ENCODE assay signal across 1 cellular context in the genomic region with DNA sequence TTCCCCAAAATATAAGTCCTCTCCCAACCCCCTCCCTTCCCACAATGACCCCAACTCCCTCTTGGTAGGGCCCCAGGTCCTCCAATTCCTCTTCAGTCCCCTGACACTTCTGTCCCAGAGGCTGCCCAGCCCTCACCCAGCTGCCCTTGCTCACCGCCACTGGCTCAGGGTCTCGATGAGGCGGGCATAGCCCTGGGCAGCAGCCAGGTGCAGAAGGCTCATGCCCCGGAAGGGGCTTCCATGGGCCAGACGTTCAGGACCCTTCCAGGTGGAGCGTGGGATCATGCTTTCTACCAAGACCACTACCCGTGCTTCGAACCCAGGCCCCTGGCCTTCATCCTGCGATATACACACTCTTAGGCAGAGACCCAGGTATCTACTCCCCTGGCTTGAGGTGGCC.
TF ChIP-seq lines count a peak whose summit lies in the region.

No MANE protein-coding gene starts in this region.

TF ChIP-seq in GM23338, 12 proteins besides CTCF, POLR2A, EP300 and RAD21:
- TF ChIP-seq, protein P1, sequence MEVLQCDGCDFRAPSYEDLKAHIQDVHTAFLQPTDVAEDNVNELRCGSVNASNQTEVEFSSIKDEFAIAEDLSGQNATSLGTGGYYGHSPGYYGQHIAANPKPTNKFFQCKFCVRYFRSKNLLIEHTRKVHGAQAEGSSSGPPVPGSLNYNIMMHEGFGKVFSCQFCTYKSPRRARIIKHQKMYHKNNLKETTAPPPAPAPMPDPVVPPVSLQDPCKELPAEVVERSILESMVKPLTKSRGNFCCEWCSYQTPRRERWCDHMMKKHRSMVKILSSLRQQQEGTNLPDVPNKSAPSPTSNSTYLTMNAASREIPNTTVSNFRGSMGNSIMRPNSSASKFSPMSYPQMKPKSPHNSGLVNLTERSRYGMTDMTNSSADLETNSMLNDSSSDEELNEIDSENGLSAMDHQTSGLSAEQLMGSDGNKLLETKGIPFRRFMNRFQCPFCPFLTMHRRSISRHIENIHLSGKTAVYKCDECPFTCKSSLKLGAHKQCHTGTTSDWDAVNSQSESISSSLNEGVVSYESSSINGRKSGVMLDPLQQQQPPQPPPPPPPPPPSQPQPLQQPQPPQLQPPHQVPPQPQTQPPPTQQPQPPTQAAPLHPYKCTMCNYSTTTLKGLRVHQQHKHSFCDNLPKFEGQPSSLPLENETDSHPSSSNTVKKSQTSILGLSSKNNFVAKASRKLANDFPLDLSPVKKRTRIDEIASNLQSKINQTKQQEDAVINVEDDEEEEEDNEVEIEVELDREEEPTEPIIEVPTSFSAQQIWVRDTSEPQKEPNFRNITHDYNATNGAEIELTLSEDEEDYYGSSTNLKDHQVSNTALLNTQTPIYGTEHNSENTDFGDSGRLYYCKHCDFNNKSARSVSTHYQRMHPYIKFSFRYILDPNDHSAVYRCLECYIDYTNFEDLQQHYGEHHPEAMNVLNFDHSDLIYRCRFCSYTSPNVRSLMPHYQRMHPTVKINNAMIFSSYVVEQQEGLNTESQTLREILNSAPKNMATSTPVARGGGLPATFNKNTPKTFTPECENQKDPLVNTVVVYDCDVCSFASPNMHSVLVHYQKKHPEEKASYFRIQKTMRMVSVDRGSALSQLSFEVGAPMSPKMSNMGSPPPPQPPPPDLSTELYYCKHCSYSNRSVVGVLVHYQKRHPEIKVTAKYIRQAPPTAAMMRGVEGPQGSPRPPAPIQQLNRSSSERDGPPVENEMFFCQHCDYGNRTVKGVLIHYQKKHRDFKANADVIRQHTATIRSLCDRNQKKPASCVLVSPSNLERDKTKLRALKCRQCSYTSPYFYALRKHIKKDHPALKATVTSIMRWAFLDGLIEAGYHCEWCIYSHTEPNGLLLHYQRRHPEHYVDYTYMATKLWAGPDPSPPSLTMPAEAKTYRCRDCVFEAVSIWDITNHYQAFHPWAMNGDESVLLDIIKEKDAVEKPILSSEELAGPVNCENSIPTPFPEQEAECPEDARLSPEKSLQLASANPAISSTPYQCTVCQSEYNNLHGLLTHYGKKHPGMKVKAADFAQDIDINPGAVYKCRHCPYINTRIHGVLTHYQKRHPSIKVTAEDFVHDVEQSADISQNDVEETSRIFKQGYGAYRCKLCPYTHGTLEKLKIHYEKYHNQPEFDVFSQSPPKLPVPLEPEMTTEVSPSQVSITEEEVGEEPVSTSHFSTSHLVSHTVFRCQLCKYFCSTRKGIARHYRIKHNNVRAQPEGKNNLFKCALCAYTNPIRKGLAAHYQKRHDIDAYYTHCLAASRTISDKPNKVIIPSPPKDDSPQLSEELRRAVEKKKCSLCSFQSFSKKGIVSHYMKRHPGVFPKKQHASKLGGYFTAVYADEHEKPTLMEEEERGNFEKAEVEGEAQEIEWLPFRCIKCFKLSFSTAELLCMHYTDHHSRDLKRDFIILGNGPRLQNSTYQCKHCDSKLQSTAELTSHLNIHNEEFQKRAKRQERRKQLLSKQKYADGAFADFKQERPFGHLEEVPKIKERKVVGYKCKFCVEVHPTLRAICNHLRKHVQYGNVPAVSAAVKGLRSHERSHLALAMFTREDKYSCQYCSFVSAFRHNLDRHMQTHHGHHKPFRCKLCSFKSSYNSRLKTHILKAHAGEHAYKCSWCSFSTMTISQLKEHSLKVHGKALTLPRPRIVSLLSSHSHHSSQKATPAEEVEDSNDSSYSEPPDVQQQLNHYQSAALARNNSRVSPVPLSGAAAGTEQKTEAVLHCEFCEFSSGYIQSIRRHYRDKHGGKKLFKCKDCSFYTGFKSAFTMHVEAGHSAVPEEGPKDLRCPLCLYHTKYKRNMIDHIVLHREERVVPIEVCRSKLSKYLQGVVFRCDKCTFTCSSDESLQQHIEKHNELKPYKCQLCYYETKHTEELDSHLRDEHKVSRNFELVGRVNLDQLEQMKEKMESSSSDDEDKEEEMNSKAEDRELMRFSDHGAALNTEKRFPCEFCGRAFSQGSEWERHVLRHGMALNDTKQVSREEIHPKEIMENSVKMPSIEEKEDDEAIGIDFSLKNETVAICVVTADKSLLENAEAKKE (CRISPR knock-in tag; IDR thresholded peaks at IDR 0.05), result no peak
- TF ChIP-seq, protein P2, sequence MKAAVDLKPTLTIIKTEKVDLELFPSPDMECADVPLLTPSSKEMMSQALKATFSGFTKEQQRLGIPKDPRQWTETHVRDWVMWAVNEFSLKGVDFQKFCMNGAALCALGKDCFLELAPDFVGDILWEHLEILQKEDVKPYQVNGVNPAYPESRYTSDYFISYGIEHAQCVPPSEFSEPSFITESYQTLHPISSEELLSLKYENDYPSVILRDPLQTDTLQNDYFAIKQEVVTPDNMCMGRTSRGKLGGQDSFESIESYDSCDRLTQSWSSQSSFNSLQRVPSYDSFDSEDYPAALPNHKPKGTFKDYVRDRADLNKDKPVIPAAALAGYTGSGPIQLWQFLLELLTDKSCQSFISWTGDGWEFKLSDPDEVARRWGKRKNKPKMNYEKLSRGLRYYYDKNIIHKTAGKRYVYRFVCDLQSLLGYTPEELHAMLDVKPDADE (IDR thresholded peaks at IDR 0.05), result no peak
- TF ChIP-seq NANOG (IDR thresholded peaks at IDR 0.05; ENCODE audit: borderline replicate concordance) (no peak), EZH2 (IDR thresholded peaks at IDR 0.05; ENCODE audit: low read depth, unreplicated experiment) (no peak), ZNF114 (CRISPR knock-in tag; IDR thresholded peaks at IDR 0.05) (no peak), POLR2AphosphoS5 (IDR thresholded peaks at IDR 0.05; ENCODE audit: low read depth) (no peak), ZNF331 (CRISPR knock-in tag; IDR thresholded peaks at IDR 0.05; ENCODE audit: low read depth) (no peak), EZH2phosphoT487 (IDR thresholded peaks at IDR 0.05; ENCODE audit: unreplicated experiment) (no peak), STAT1 (IDR thresholded peaks at IDR 0.05; ENCODE audit: unreplicated experiment) (no peak), CREB1 (CRISPR knock-in tag; IDR thresholded peaks at IDR 0.05; ENCODE audit: low read depth) (no peak), JUNB (IDR thresholded peaks at IDR 0.05; ENCODE audit: unreplicated experiment) (no peak)
- TF ChIP-seq, protein P3, sequence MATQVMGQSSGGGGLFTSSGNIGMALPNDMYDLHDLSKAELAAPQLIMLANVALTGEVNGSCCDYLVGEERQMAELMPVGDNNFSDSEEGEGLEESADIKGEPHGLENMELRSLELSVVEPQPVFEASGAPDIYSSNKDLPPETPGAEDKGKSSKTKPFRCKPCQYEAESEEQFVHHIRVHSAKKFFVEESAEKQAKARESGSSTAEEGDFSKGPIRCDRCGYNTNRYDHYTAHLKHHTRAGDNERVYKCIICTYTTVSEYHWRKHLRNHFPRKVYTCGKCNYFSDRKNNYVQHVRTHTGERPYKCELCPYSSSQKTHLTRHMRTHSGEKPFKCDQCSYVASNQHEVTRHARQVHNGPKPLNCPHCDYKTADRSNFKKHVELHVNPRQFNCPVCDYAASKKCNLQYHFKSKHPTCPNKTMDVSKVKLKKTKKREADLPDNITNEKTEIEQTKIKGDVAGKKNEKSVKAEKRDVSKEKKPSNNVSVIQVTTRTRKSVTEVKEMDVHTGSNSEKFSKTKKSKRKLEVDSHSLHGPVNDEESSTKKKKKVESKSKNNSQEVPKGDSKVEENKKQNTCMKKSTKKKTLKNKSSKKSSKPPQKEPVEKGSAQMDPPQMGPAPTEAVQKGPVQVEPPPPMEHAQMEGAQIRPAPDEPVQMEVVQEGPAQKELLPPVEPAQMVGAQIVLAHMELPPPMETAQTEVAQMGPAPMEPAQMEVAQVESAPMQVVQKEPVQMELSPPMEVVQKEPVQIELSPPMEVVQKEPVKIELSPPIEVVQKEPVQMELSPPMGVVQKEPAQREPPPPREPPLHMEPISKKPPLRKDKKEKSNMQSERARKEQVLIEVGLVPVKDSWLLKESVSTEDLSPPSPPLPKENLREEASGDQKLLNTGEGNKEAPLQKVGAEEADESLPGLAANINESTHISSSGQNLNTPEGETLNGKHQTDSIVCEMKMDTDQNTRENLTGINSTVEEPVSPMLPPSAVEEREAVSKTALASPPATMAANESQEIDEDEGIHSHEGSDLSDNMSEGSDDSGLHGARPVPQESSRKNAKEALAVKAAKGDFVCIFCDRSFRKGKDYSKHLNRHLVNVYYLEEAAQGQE (IDR thresholded peaks at IDR 0.05; ENCODE audit: unreplicated experiment), result no peak
TF ChIP-seq in GM23338: peak in this region for 0.
